ENCODE assay signal across 1 cellular context in the genomic region with DNA sequence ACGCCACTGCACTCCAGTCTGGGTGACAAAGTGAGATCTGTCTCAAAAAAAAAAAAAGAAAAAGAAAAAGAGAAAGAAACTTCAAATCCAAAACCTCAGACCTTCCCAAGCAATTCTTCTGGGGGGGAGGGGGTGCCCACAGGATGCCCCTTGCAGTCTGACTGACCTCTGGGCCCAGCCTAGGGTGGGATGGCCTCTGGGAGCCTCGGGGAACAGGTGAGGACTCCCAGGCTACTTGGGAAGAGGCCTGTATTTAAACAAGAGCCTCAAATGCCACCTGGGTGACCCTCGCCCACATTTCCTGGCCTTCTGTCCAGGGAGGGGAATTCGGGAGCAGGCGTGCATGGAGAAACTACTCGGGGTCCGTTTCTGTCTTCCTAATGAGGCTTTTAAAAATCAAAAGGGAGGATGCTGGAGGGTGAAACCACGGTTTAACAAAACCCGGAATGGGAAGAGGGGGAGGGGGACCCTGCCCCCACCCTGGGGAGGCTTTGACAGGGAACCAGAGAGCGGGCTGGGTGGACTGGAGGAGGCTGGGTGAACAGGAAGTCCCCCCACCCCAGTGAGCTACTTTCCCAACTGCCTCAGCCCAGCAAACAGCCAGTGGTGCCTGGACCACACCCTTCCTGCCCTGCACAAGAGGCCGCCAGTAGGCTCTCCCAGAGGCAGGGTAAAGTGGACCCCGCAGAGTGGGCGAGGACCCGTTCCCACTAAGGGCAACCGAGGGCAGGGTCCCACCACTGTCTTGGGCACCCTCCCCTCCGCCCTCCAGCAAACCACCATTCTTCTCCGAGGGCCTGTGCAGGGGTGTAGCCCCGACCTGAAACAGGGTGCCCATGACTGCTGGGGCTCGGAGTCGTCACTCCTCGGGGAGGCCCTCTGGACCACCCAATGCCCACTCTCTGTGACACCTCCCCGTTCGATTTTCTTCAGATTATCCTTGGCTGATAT.
A peak's percentile ranks its signal among the peaks of the same experiment; 100 is the strongest.
TF ChIP-seq lines count a peak whose summit lies in the region.

No MANE protein-coding gene starts in this region.

TF ChIP-seq in HEK293, 187 proteins besides CTCF, POLR2A, EP300 and RAD21 (continued from another document):
- TF ChIP-seq ZNF639 (tag by site-specific recombination; IDR thresholded peaks at IDR 0.05), result no peak
- TF ChIP-seq OVOL3 (tag by site-specific recombination; IDR thresholded peaks at IDR 0.05), result no peak
- TF ChIP-seq, protein P1, sequence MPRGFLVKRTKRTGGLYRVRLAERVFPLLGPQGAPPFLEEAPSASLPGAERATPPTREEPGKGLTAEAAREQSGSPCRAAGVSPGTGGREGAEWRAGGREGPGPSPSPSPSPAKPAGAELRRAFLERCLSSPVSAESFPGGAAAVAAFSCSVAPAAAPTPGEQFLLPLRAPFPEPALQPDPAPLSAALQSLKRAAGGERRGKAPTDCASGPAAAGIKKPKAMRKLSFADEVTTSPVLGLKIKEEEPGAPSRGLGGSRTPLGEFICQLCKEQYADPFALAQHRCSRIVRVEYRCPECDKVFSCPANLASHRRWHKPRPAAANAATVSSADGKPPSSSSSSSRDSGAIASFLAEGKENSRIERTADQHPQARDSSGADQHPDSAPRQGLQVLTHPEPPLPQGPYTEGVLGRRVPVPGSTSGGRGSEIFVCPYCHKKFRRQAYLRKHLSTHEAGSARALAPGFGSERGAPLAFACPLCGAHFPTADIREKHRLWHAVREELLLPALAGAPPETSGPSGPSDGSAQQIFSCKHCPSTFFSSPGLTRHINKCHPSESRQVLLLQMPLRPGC (tag by site-specific recombination; IDR thresholded peaks at IDR 0.05), result no peak
- 0 out of 2 replicates have a peak, but pooled peaks have one; percentile 22 for TF ChIP-seq IKZF3 (tag by site-specific recombination; IDR thresholded peaks at IDR 0.05)
- TF ChIP-seq ZNF214 (tag by site-specific recombination; IDR thresholded peaks at IDR 0.05; ENCODE audit: borderline replicate concordance), result no peak
- no peak for TF ChIP-seq ZNF555 (tag by site-specific recombination; conservative IDR thresholded peaks at IDR 0.05)
- 0 out of 2 replicates have a peak, but pooled peaks have one; percentile 11 for TF ChIP-seq ZNF223 (tag by site-specific recombination; IDR thresholded peaks at IDR 0.05)
- no peak for TF ChIP-seq ZNF354C (tag by site-specific recombination; IDR thresholded peaks at IDR 0.05; ENCODE audit: borderline replicate concordance, low read depth)
- no peak for TF ChIP-seq ZNF221 (tag by site-specific recombination; IDR thresholded peaks at IDR 0.05; ENCODE audit: borderline replicate concordance)
- no peak for TF ChIP-seq ZNF132 (tag by site-specific recombination; IDR thresholded peaks at IDR 0.05; ENCODE audit: borderline replicate concordance)
TF ChIP-seq in HEK293: peak in this region for 8.
